1 cellular context compared by ENCODE assay signal in genomic region chr11:12629601-12630313, GRCh38.
TF ChIP-seq lines count a peak whose summit lies in the region.

No MANE protein-coding gene starts in this region.

TF ChIP-seq in HepG2, 621 proteins besides CTCF, POLR2A, EP300 and RAD21 (continued from another document):
- TF ChIP-seq PATZ1 (CRISPR knock-in tag; IDR thresholded peaks at IDR 0.05) = no peak
- TF ChIP-seq TEF (CRISPR knock-in tag; IDR thresholded peaks at IDR 0.05) = no peak
- no peak for TF ChIP-seq ZNF776 (CRISPR knock-in tag; IDR thresholded peaks at IDR 0.05)
- TF ChIP-seq ZNF737 (CRISPR knock-in tag; IDR thresholded peaks at IDR 0.05; ENCODE audit: borderline replicate concordance) = no peak
- no peak for TF ChIP-seq ZSCAN29 (CRISPR knock-in tag; conservative IDR thresholded peaks at IDR 0.05)
- peak; percentile 44 for TF ChIP-seq MAFF (IDR thresholded peaks at IDR 0.05; ENCODE audit: low read depth, low read length)
- TF ChIP-seq GTF3A (CRISPR knock-in tag; conservative IDR thresholded peaks at IDR 0.05) = no peak
- TF ChIP-seq ZNF878 (CRISPR knock-in tag; IDR thresholded peaks at IDR 0.05) = no peak
- TF ChIP-seq MAFK (conservative IDR thresholded peaks at IDR 0.05 in 1 of 2, IDR thresholded peaks at IDR 0.05 in 1 of 2; ENCODE audit: low read length in 2 of 2) = peak in 1 of 2 experiments; percentile 69; a peak in 2 of 4 replicates
- TF ChIP-seq DMTF1 (CRISPR knock-in tag; IDR thresholded peaks at IDR 0.05) = no peak
- peak; percentile 60 for TF ChIP-seq ZNF7 (CRISPR knock-in tag; IDR thresholded peaks at IDR 0.05)
